ENCODE assay signal across 11 cellular contexts in genomic region chr2:12714391-12715221, GRCh38. TPM values are rescaled to one million over a fixed set of nuclear protein-coding genes. Genes with fewer than 3 reads are reported as not detected.
DNase-seq lines count a peak whose midpoint lies in the region; ATAC-seq and TF ChIP-seq lines count a peak whose summit lies in the region.
"Had no signal": no experiment of that assay in that cellular context is flagged by ENCODE, and none has a peak within 500 bp of the region (broad histone marks: within the 10 kb centered on the region; RNA-seq: fewer than 3 reads in every experiment).

No MANE protein-coding gene starts in this region.

- no peak for TF ChIP-seq CTCF in CD8-positive, alpha-beta T cell (IDR thresholded peaks at IDR 0.05)
- no peak for TF ChIP-seq CTCF in prostate gland (IDR thresholded peaks at IDR 0.05)
- no peak for TF ChIP-seq CTCF in nephron progenitor cell (IDR thresholded peaks at IDR 0.05)

- intact Hi-C loops in CD8-positive, alpha-beta T cell (cut with DNase I, micrococcal nuclease) = loop anchor here (5.0 to 10.0 kb wide), 14 partner anchors 107 to 1902 kb away; partner anchors contain the start of genes E2F6 (in 1 of the 2), LPIN1 (in 1 of the 2) and PDIA6 (in 1 of the 2)
- intact Hi-C loops in prostate gland (cut with DNase I) = loop anchor here (5.0 to 10.0 kb wide), 7 partner anchors 73 to 852 kb away; no protein-coding TSS in a partner anchor

- peaks cover 23% of the 10 kb centered on the region for H3K36me3 Mint-ChIP-seq in CD8-positive, alpha-beta T cell
- no peaks in the 10 kb centered on the region for H3K36me3 Mint-ChIP-seq in nephron progenitor cell (ENCODE audit: low read depth)

- no peak for DNase-seq in CD8-positive, alpha-beta T cell
- peak; percentile 78 for DNase-seq in RPMI7951 (ENCODE audit: low read depth)
- DNase-seq in epithelial cell of prostate (ENCODE audit: low read depth, low spot score) = no peak
- no peak for DNase-seq in prostate gland (ENCODE audit: low spot score)
- no peak for DNase-seq in nephron progenitor cell
- DNase-seq in mucosa of gallbladder (ENCODE audit: low spot score) = no peak
- DNase-seq: cerebellar nuclear complex, MM.1S had no signal

- no peaks in the 10 kb centered on the region for H3K9me3 Mint-ChIP-seq in CD8-positive, alpha-beta T cell
- H3K9me3 Mint-ChIP-seq in nephron progenitor cell = no peaks in the 10 kb centered on the region

- no peaks in the 10 kb centered on the region for H3K9me3 ChIP-seq in CD8-positive, alpha-beta T cell (ENCODE audit: low read length)
- no peaks in the 10 kb centered on the region for H3K9me3 ChIP-seq in prostate gland
- H3K9me3 ChIP-seq: neutrophil had no signal

- no peaks in the 10 kb centered on the region for H3K27me3 ChIP-seq in CD8-positive, alpha-beta T cell (ENCODE audit: insufficient read depth, low read length)
- H3K27me3 ChIP-seq in prostate gland (replicated peaks; ENCODE audit: insufficient read depth) = no peaks in the 10 kb centered on the region

- H3K4me3 Mint-ChIP-seq in CD8-positive, alpha-beta T cell = peak overlapping the region; percentile 96
- no peak overlapping the region for H3K4me3 Mint-ChIP-seq in nephron progenitor cell

- ATAC-seq in CD8-positive, alpha-beta T cell = no peak
- ATAC-seq in HG03565 (IDR thresholded peaks at IDR 0.05; ENCODE audit: unreplicated experiment) (no peak), GM21367 (IDR thresholded peaks at IDR 0.05; ENCODE audit: unreplicated experiment) (no peak)

- peaks cover 31% of the 10 kb centered on the region for H3K4me1 ChIP-seq in CD8-positive, alpha-beta T cell (ENCODE audit: insufficient read depth, low read length)
- no peaks in the 10 kb centered on the region for H3K4me1 ChIP-seq in prostate gland (replicated peaks)

- no peak overlapping the region for H3K4me3 ChIP-seq in CD8-positive, alpha-beta T cell (ENCODE audit: low read depth, low read length)
- no peak overlapping the region for H3K4me3 ChIP-seq in prostate gland

- CTCF ChIA-PET in CD8-positive, alpha-beta T cell (lab: Charles Lee) = interaction anchor here (0.6 to 4.9 kb wide), 10 partner anchors 9 to 886 kb away, joined by 3 to 40 read pairs (median 18); no protein-coding TSS in a partner anchor

- no peak overlapping the region for H3K27ac ChIP-seq in CD8-positive, alpha-beta T cell (ENCODE audit: low read depth, low read length)
- H3K27ac ChIP-seq in epithelial cell of prostate (peak overlapping the region; percentile 81), prostate gland (peak overlapping the region; percentile 86 to 88)
- H3K27ac ChIP-seq: neutrophil had no signal

- H3K27ac Mint-ChIP-seq in CD8-positive, alpha-beta T cell = no peak overlapping the region
- H3K27ac Mint-ChIP-seq in nephron progenitor cell = no peak overlapping the region

- POLR2A ChIA-PET in CD8-positive, alpha-beta T cell (lab: Charles Lee) = interaction anchor here (1.1 to 4.2 kb wide), 4 partner anchors 13 to 298 kb away, joined by 3 to 65 read pairs (median 4); no protein-coding TSS in a partner anchor

- no peaks in the 10 kb centered on the region for H3K36me3 ChIP-seq in CD8-positive, alpha-beta T cell (ENCODE audit: insufficient read depth, low read length)
- no peaks in the 10 kb centered on the region for H3K36me3 ChIP-seq in prostate gland
- H3K36me3 ChIP-seq: neutrophil had no signal

- no peaks in the 10 kb centered on the region for H3K27me3 Mint-ChIP-seq in CD8-positive, alpha-beta T cell (ENCODE audit: low read depth)
- H3K27me3 Mint-ChIP-seq in nephron progenitor cell (ENCODE audit: low read depth, poor library complexity) = no peaks in the 10 kb centered on the region

- WGBS in prostate gland = 76% methylated on average over 10 of the region's 10 CpGs

- H3K4me1 Mint-ChIP-seq in CD8-positive, alpha-beta T cell (ENCODE audit: low read depth) = peaks cover 46% of the 10 kb centered on the region
- H3K4me1 Mint-ChIP-seq in nephron progenitor cell = peaks cover 23% of the 10 kb centered on the region

- TF ChIP-seq POLR2A in prostate gland (IDR thresholded peaks at IDR 0.05) = no peak

RNA-seq across cellular contexts. Expression of gene TRIB2, which starts 2.1 kb away (rescaled TPM):
- total RNA-seq in CD8-positive, alpha-beta T cell = 10 to 100 TPM; 46.6 to 54.4 TPM
- 132 and 150 TPM in 2 replicates for total RNA-seq in RPMI7951 (2014; rRNA removed; shearing (Covaris generic))
- total RNA-seq in prostate gland (100 to 1,000 TPM in 1 of 2 donors, 10 to 100 TPM in 1; 72.3 to 205 TPM), mucosa of gallbladder (29.1 TPM)
